8 cellular contexts compared by ENCODE assay signal in genomic region chr1:181135462-181135781, GRCh38. TPM values are rescaled to one million over a fixed set of nuclear protein-coding genes. Genes with fewer than 3 reads are reported as not detected.
A peak's percentile ranks its signal among the peaks of the same experiment; 100 is the strongest.
DNase-seq lines count a peak whose midpoint lies in the region; ATAC-seq, FAIRE-seq and TF ChIP-seq lines count a peak whose summit lies in the region.

No MANE protein-coding gene starts in this region.

- H3K9ac ChIP-seq in duodenal mucosa (ENCODE audit: low read depth in 1 of 2, low read length in 2 of 2) (peak overlapping the region in 1 of 2 donors; percentile 50), kidney (ENCODE audit: low read length in 2 of 2) (no peak overlapping the region)

- H3K27me3 ChIP-seq in duodenal mucosa (ENCODE audit: control insufficient read depth in 1 of 2, insufficient read depth in 2 of 2, low read length in 2 of 2), result no peaks in the 10 kb centered on the region
- no peaks in the 10 kb centered on the region for H3K27me3 ChIP-seq in osteoblast (ENCODE audit: insufficient read depth, low read length)

- peaks cover 16 to 28% of the 10 kb centered on the region in 2 donors for H3K4me1 ChIP-seq in duodenal mucosa (ENCODE audit: control insufficient read depth in 1 of 2, insufficient read depth in 2 of 2, low read length in 2 of 2)
- peaks cover 34% of the 10 kb centered on the region for H3K4me1 ChIP-seq in osteoblast (ENCODE audit: insufficient read depth, low read length)
- H3K4me1 ChIP-seq in kidney (ENCODE audit: control insufficient read depth in 1 of 2, insufficient read depth in 1 of 2, low read depth in 1 of 2, low read length in 2 of 2), result peaks cover 14 to 15% of the 10 kb centered on the region in 2 donors

- no peak for TF ChIP-seq CTCF in RWPE1 (conservative IDR thresholded peaks at IDR 0.05; ENCODE audit: low read depth)
- peak; percentile 23 for TF ChIP-seq CTCF in osteoblast (IDR thresholded peaks at IDR 0.05; ENCODE audit: extremely low read depth, low read depth, low read length)
- no peak for TF ChIP-seq CTCF in kidney (IDR thresholded peaks at IDR 0.05; ENCODE audit: borderline replicate concordance, extremely low read depth, insufficient read depth)

- H3K36me3 ChIP-seq in duodenal mucosa (ENCODE audit: control insufficient read depth in 1 of 2, insufficient read depth in 2 of 2, low read length in 2 of 2) (no peaks in the 10 kb centered on the region), osteoblast (ENCODE audit: insufficient read depth, low read length) (no peaks in the 10 kb centered on the region), kidney (ENCODE audit: control insufficient read depth in 1 of 2, insufficient read depth in 2 of 2, low read length in 2 of 2) (no peaks in the 10 kb centered on the region)

- peak overlapping the region; percentile 80 for H3K4me2 ChIP-seq in osteoblast (ENCODE audit: insufficient read depth, low read length)

- FAIRE-seq in kidney (lab: Jason Lieb, UNC), result no peak

- no peaks in the 10 kb centered on the region for H4K20me1 ChIP-seq in osteoblast (ENCODE audit: insufficient read depth, low read length)

- POLR2A ChIA-PET in RWPE1 (lab: Yijun Ruan, JAX; ENCODE audit: low non-redundant PET), result interaction anchor here (1.1 kb wide), 1 partner anchor 18 kb away, joined by 3 read pairs; no protein-coding TSS in a partner anchor

- intact Hi-C loops in kidney (cut with DNase I), result no loop called here

- CTCF ChIA-PET in RWPE1 (lab: Yijun Ruan, JAX), result interaction anchor here (0.6 to 1.4 kb wide), 3 partner anchors 21 to 252 kb away, joined by 3 to 8 read pairs (median 6); no protein-coding TSS in a partner anchor

- no peaks in the 10 kb centered on the region for H3K79me2 ChIP-seq in osteoblast (ENCODE audit: insufficient read depth, low read length)

- H3K9me3 ChIP-seq in duodenal mucosa (ENCODE audit: control insufficient read depth in 1 of 2, low read length in 2 of 2), result no peaks in the 10 kb centered on the region
- no peaks in the 10 kb centered on the region for H3K9me3 ChIP-seq in osteoblast (ENCODE audit: low read depth, low read length)
- H3K9me3 ChIP-seq in kidney (ENCODE audit: control insufficient read depth in 1 of 2, low read length in 2 of 2), result no peaks in the 10 kb centered on the region

- ATAC-seq in GM21786 (IDR thresholded peaks at IDR 0.05; ENCODE audit: unreplicated experiment), result no peak

- H3K27ac ChIP-seq in RWPE1 (peak overlapping the region; percentile 86), duodenal mucosa (ENCODE audit: low read depth, low read length) (peak overlapping the region; percentile 24), osteoblast (ENCODE audit: low read depth, low read length) (peak overlapping the region; percentile 98), kidney (ENCODE audit: low read depth in 2 of 2, low read length in 2 of 2) (peak overlapping the region in 1 of 2 donors; percentile 63)

- H3K4me3 ChIP-seq in duodenal mucosa (ENCODE audit: low read depth in 1 of 2, low read length in 2 of 2) (no peak overlapping the region), osteoblast (ENCODE audit: insufficient read depth, low read length) (no peak overlapping the region), kidney (ENCODE audit: low read length in 2 of 2) (no peak overlapping the region)

- DNase-seq in stimulated activated CD4-positive, alpha-beta T cell treated with anti-CD3 and anti-CD28 coated beads, Interleukin-4, amount 100 ng/mL, for 24 hours, result peak; percentile 25
- no peak for DNase-seq in stimulated activated CD4-positive, alpha-beta T cell treated with anti-CD3 and anti-CD28 coated beads, Interleukin-2, amount 100 ng/mL, for 48 hours
- DNase-seq in RWPE1 (ENCODE audit: low spot score), result no peak
- DNase-seq in osteoblast (ENCODE audit: insufficient read length, low spot score, missing footprints), result peak; percentile 10
- DNase-seq in kidney, result no peak
- no peak for DNase-seq in stimulated activated naive CD4-positive, alpha-beta T cell treated with Interleukin-2 at 50 U/mL for 16 hours (lab: John Stamatoyannopoulos, UW)

- H2AFZ ChIP-seq in osteoblast (ENCODE audit: low read length), result no peak overlapping the region

RNA-seq across cellular contexts. Expression of gene IER5, which starts 46.9 kb away (rescaled TPM):
- total RNA-seq in osteoblast (16.2 and 17.4 TPM in 2 replicates), kidney (11.0 TPM)
- polyA plus RNA-seq in kidney (ENCODE audit: insufficient read depth, low read depth, low replicate concordance), result 3.9 TPM

Comparison
In these comparisons a context has a peak if more than half of its experiments do, and no peak if none do; other contexts are left out.
1. DNase-seq: peak in stimulated activated CD4-positive, alpha-beta T cell treated with anti-CD3 and anti-CD28 coated beads, Interleukin-4, amount 100 ng/mL, for 24 hours (single experiment) and osteoblast (single experiment); none in stimulated activated CD4-positive, alpha-beta T cell treated with anti-CD3 and anti-CD28 coated beads, Interleukin-2, amount 100 ng/mL, for 48 hours (0 of 2), RWPE1 (single experiment), kidney (single experiment) and stimulated activated naive CD4-positive, alpha-beta T cell treated with Interleukin-2 at 50 U/mL for 16 hours (single experiment).